ENCODE assay signal across 21 cellular contexts in the genomic region with DNA sequence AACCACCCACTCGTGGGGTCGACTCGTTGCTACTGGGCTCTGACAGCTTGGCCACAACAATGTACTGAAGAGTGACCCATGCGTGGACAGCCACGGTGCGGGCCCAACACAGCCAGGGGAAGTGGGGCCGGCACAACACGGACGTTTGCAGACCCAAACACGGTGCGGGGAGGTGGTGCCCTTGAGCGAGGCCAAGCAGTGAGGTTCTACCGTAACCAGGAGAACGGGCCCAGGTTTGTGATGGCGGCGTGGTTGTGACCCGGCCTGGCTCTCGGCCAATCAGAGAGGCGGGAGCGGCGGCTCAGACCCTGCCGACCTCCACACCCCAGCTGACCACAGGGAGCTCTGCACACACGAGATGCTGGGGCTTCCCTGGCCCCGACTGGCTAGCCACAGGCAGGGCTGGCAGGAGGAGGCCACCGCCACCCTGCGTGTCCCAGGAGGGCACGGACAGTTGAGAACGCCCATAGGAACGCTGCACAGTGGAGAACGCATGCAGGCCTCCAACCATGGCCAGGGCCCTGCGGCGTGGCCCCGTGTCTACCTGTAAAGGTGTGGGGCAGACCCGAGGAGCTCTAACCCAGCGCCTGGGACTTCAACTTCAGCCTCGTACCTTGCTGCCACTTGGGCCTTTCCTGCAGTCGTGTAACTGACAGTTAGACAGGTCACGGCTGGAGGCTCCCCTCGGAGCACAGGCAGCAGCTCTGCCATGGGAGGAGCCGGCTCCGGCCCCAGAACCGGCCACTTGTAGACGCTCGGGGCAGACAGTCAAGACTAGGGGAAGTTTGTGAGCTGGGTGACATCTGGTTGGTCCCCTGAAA. TPM values are rescaled to one million over a fixed set of nuclear protein-coding genes. Genes with fewer than 3 reads are reported as not detected.
A peak's percentile ranks its signal among the peaks of the same experiment; 100 is the strongest.
DNase-seq lines count a peak whose midpoint lies in the region; ATAC-seq and TF ChIP-seq lines count a peak whose summit lies in the region.
"Had no signal": no experiment of that assay in that cellular context is flagged by ENCODE, and none has a peak within 500 bp of the region (broad histone marks: within the 10 kb centered on the region; RNA-seq: fewer than 3 reads in every experiment).

No MANE protein-coding gene starts in this region.

- peaks cover 66 to 72% (median 71%) of the 10 kb centered on the region in 10 experiments for H3K4me1 ChIP-seq in BLaER1 treated with 17β-estradiol and CSF1 and Interleukin-3, amounts not matched to agents 10 nM and 100 nM
- H3K4me1 ChIP-seq in left ventricle myocardium inferior (peaks cover 58% of the 10 kb centered on the region), trophoblast cell (ENCODE audit: control insufficient read depth in 1 of 2, insufficient read depth in 2 of 2, low read length in 2 of 2) (peaks cover 26 to 29% of the 10 kb centered on the region in 2 experiments), uterus (peaks cover 6 to 15% of the 10 kb centered on the region in 2 donors)

- no peak overlapping the region for H2AK5ac ChIP-seq in trophoblast cell (ENCODE audit: low read length)

- no peak overlapping the region for H3K14ac ChIP-seq in trophoblast cell (ENCODE audit: low read length)

- H3K4me2 ChIP-seq in BLaER1 treated with 17β-estradiol and CSF1 and Interleukin-3, amounts not matched to agents 10 nM and 100 nM, result peak overlapping the region; percentile 86 to 100 (median 95)
- no peak overlapping the region for H3K4me2 ChIP-seq in trophoblast cell (ENCODE audit: low read length)

- no peaks in the 10 kb centered on the region for H3K79me1 ChIP-seq in trophoblast cell (ENCODE audit: low read length)

- peak overlapping the region in 10 of 11 experiments; percentile 34 to 71 (median 57); a peak in 18 of 22 replicates for H3K27ac ChIP-seq in BLaER1 treated with 17β-estradiol and CSF1 and Interleukin-3, amounts not matched to agents 10 nM and 100 nM
- H3K27ac ChIP-seq in RWPE1, result peak overlapping the region; percentile 96
- H3K27ac ChIP-seq in left ventricle myocardium inferior (replicated peaks), result no peak overlapping the region
- H3K27ac ChIP-seq in trophoblast cell (ENCODE audit: low read depth, low read length), result no peak overlapping the region
- H3K27ac ChIP-seq in uterus, result no peak overlapping the region
- H3K27ac ChIP-seq: ovary had no signal

- H2BK120ac ChIP-seq in trophoblast cell (ENCODE audit: insufficient read depth, low read length, poor library complexity), result no peak overlapping the region

- peaks cover 8% of the 10 kb centered on the region for H3K79me2 ChIP-seq in trophoblast cell (ENCODE audit: control insufficient read depth, insufficient read depth, low read length, poor library complexity)

- POLR2A ChIA-PET in RWPE1 (lab: Yijun Ruan, JAX; ENCODE audit: low non-redundant PET), result no interaction called here

- H3K36me3 ChIP-seq in BLaER1 treated with 17β-estradiol and CSF1 and Interleukin-3, amounts not matched to agents 10 nM and 100 nM, result peaks cover 35 to 55% (median 40%) of the 10 kb centered on the region in 11 experiments
- H3K36me3 ChIP-seq in left ventricle myocardium inferior (peaks cover 41% of the 10 kb centered on the region), trophoblast cell (ENCODE audit: control insufficient read depth in 1 of 2, insufficient read depth in 2 of 2, low read length in 2 of 2) (peaks cover 38 to 44% of the 10 kb centered on the region in 2 experiments), uterus (no peaks in the 10 kb centered on the region)
- H3K36me3 ChIP-seq: ovary had no signal

- peak overlapping the region; percentile 13 for H3K4ac ChIP-seq in trophoblast cell (ENCODE audit: low read depth, low read length)

- DNase-seq in RWPE1 (ENCODE audit: low spot score) (no peak), left ventricle myocardium inferior (peak; percentile 10), trophoblast cell (no peak), DMS53 (lab: John Stamatoyannopoulos, UW) (no peak), uterus (no peak), HK-2 (ENCODE audit: unreplicated experiment) (no peak)
- DNase-seq: activated CD8-positive, alpha-beta T cell treated with anti-CD3 and anti-CD28 coated beads, Interleukin-2, amount 10 ng/mL, durations not matched to agents 7 days and 5 days; activated T-cell treated with anti-CD3 and anti-CD28 coated beads, Interleukin-2, amount 50 U/mL, for 24 hours; CD4-positive, alpha-beta memory T cell; DMS153; effector CD4-positive, alpha-beta T cell; H9; MM.1S; NCI-H1436 treated with DMSO at 0.1 percent for 48 hours; NCI-H524 treated with DMSO at 0.1 percent for 48 hours; small intestine; stimulated activated naive B cell treated with anti-CD40 and anti-IgM and Interleukin-4, amounts not matched to agents 10 μg/mL and 1 μg/mL and 100 μg/mL, for 72 hours; T-helper 9 cell had no signal

- H3K9ac ChIP-seq in BLaER1 treated with 17β-estradiol and CSF1 and Interleukin-3, amounts not matched to agents 10 nM and 100 nM, result peak overlapping the region in 9 of 11 experiments; percentile 43 to 70 (median 57); a peak in 17 of 22 replicates
- H3K9ac ChIP-seq in trophoblast cell (ENCODE audit: low read length), result no peak overlapping the region

- no peak overlapping the region for H4K12ac ChIP-seq in trophoblast cell (ENCODE audit: low read depth, low read length)

- CTCF ChIA-PET in RWPE1 (lab: Yijun Ruan, JAX), result no interaction called here

- TF ChIP-seq POLR2A in uterus (IDR thresholded peaks at IDR 0.05), result no peak

- WGBS in trophoblast cell (ENCODE audit: extremely low coverage, insufficient coverage, insufficient read length), result no CpG with 5 or more reads among the region's 44 CpGs

- no peak for ATAC-seq in HG03139 (IDR thresholded peaks at IDR 0.05; ENCODE audit: unreplicated experiment)
- ATAC-seq: activated CD8-positive, alpha-beta T cell treated with anti-CD3 and anti-CD28 coated beads, Interleukin-2, amount 10 ng/mL, durations not matched to agents 7 days and 5 days; stimulated activated naive B cell treated with anti-CD40 and anti-IgM and Interleukin-4, amounts not matched to agents 10 μg/mL and 1 μg/mL and 100 μg/mL, for 72 hours had no signal

- peak overlapping the region in 1 of 10 experiments; percentile 35; a peak in 1 of 20 replicates for H3K4me3 ChIP-seq in BLaER1 treated with 17β-estradiol and CSF1 and Interleukin-3, amounts not matched to agents 10 nM and 100 nM
- H3K4me3 ChIP-seq in left ventricle myocardium inferior (no peak overlapping the region), trophoblast cell (ENCODE audit: low read depth, low read length) (no peak overlapping the region), uterus (no peak overlapping the region)
- H3K4me3 ChIP-seq: ovary had no signal

- no peak overlapping the region for H3K23ac ChIP-seq in trophoblast cell (ENCODE audit: low read length)

- no peak overlapping the region for H4K8ac ChIP-seq in trophoblast cell (ENCODE audit: low read depth, low read length)

- H3K9me3 ChIP-seq in BLaER1 treated with 17β-estradiol and CSF1 and Interleukin-3, amounts not matched to agents 10 nM and 100 nM (replicated peaks in 1 of 11), result no peaks in the 10 kb centered on the region
- H3K9me3 ChIP-seq in left ventricle myocardium inferior (replicated peaks) (no peaks in the 10 kb centered on the region), trophoblast cell (ENCODE audit: insufficient read depth, low read depth, low read length) (no peaks in the 10 kb centered on the region), uterus (no peaks in the 10 kb centered on the region)
- H3K9me3 ChIP-seq: ovary had no signal

- peaks cover 80 to 100% (median 96%) of the 10 kb centered on the region in 11 experiments for H4K20me1 ChIP-seq in BLaER1 treated with 17β-estradiol and CSF1 and Interleukin-3, amounts not matched to agents 10 nM and 100 nM

- H4K91ac ChIP-seq in trophoblast cell (ENCODE audit: low read depth, low read length), result no peak overlapping the region

- TF ChIP-seq CTCF in RWPE1 (conservative IDR thresholded peaks at IDR 0.05; ENCODE audit: low read depth) (no peak), left ventricle myocardium inferior (IDR thresholded peaks at IDR 0.05; ENCODE audit: borderline replicate concordance) (no peak), uterus (IDR thresholded peaks at IDR 0.05) (no peak)

- intact Hi-C loops in left ventricle myocardium inferior (cut with micrococcal nuclease), result no loop called here
- intact Hi-C loops in uterus (cut with DNase I; ENCODE audit: low total_unique reads), result no loop called here

- H2BK12ac ChIP-seq in trophoblast cell (ENCODE audit: low read length), result no peak overlapping the region

- peak overlapping the region; percentile 30 for H3K18ac ChIP-seq in trophoblast cell (ENCODE audit: low read length)

- H2BK5ac ChIP-seq in trophoblast cell (ENCODE audit: low read depth, low read length, poor library complexity), result no peak overlapping the region

- H3K27me3 ChIP-seq in BLaER1 treated with 17β-estradiol and CSF1 and Interleukin-3, amounts not matched to agents 10 nM and 100 nM, result no peaks in the 10 kb centered on the region
- H3K27me3 ChIP-seq in left ventricle myocardium inferior (ENCODE audit: low read depth) (no peaks in the 10 kb centered on the region), trophoblast cell (ENCODE audit: insufficient read depth, low read length) (no peaks in the 10 kb centered on the region), uterus (no peaks in the 10 kb centered on the region)
- H3K27me3 ChIP-seq: ovary had no signal

- no peak overlapping the region for H2AFZ ChIP-seq in trophoblast cell (ENCODE audit: insufficient read depth, low read length, poor library complexity)

RNA-seq across cellular contexts. Expression of a gene that starts 13.7 kb away (rescaled TPM):
- total RNA-seq in left ventricle myocardium inferior (24.7 TPM), uterus (10 to 100 TPM in 3 of 4 donors, 1 to 10 TPM in 1; 7.2 to 85.0 (median 42.6) TPM)
- polyA plus RNA-seq in trophoblast cell (2013), result 16.3 and 17.4 TPM in 2 replicates

RNA-seq across cellular contexts. Expression of a gene that starts 28.9 kb away (rescaled TPM):
- total RNA-seq in left ventricle myocardium inferior (5.7 TPM), uterus (10 to 100 TPM in 2 of 4 donors, 1 to 10 TPM in 2; 7.4 to 23.9 (median 13.6) TPM)
- polyA plus RNA-seq in trophoblast cell (2013), result 7.4 and 8.4 TPM in 2 replicates

Comparison
In these comparisons a context has a peak if more than half of its experiments do, and no peak if none do; other contexts are left out.
1. H3K27ac ChIP-seq: peak in BLaER1 treated with 17β-estradiol and CSF1 and Interleukin-3, amounts not matched to agents 10 nM and 100 nM (10 of 11) and RWPE1 (single experiment); none in left ventricle myocardium inferior (single experiment), trophoblast cell (single experiment) and uterus (0 of 2).